ENCODE assay signal across 24 cellular contexts in the genomic region with DNA sequence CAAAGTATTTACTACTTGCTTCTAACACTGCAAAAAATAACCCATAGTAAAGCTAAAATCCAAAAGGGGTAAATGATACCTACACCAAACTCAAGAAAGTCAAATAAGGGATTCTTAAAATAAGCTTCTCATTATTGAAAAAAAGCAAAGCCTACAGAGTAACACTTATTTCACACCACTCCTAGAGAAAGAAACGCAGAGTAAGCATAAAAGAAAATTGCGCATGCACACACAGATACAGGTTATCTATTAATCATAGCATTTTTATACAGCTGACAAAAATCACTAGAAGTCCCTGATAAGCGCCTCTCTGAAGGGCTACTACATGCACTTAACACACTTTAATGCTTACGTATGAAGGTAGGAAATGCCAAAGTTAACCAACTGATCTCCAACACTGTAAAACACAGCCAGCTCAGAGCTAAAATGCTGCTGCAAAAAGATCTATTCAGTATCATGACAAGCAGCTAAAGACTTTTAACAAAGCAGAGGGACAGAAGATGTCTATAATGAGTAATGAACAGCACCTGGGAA.
"Had no signal": no experiment of that assay in that cellular context is flagged by ENCODE, and none has a peak within 500 bp of the region (broad histone marks: within the 10 kb centered on the region; RNA-seq: fewer than 3 reads in every experiment).

No MANE protein-coding gene starts in this region.

- H3K27ac Mint-ChIP-seq: activated CD4-positive, alpha-beta memory T cell treated with anti-CD3 and anti-CD28 coated beads, Interleukin-2, amount 10 ng/mL, durations not matched to agents 7 days and 5 days; activated CD8-positive, alpha-beta memory T cell treated with anti-CD3 and anti-CD28 coated beads, Interleukin-2, amount 10 ng/mL, durations not matched to agents 7 days and 5 days; activated naive CD4-positive, alpha-beta T cell treated with anti-CD3 and anti-CD28 coated beads, Interleukin-2, amount 10 ng/mL, durations not matched to agents 7 days and 5 days; activated naive CD8-positive, alpha-beta T cell treated with anti-CD3 and anti-CD28 coated beads, Interleukin-2, amount 50 U/mL, for 24 hours; activated T-cell treated with anti-CD3 and anti-CD28 coated beads, Interleukin-2, amount 50 U/mL, for 24 hours; natural killer cell treated with Interleukin-12 subunit alpha and Interleukin-12 subunit beta and Interleukin-15 and Interleukin-18, amount 100 ng/mL, for 72 hours had no signal

- H3K27me3 ChIP-seq: brain microvascular endothelial cell, colonic mucosa, tibial artery, vagina had no signal

- H3K36me3 Mint-ChIP-seq: activated CD8-positive, alpha-beta memory T cell treated with anti-CD3 and anti-CD28 coated beads, Interleukin-2, amount 10 ng/mL, durations not matched to agents 7 days and 5 days; activated naive CD4-positive, alpha-beta T cell treated with anti-CD3 and anti-CD28 coated beads, Interleukin-2, amount 10 ng/mL, durations not matched to agents 7 days and 5 days; natural killer cell treated with Interleukin-12 subunit alpha and Interleukin-12 subunit beta and Interleukin-15 and Interleukin-18, amount 100 ng/mL, for 72 hours had no signal

- H3K27ac ChIP-seq: brain microvascular endothelial cell, colonic mucosa had no signal

- H3K36me3 ChIP-seq: brain microvascular endothelial cell, colonic mucosa, tibial artery, vagina had no signal

- DNase-seq: activated CD4-positive, alpha-beta memory T cell treated with anti-CD3 and anti-CD28 coated beads, Interleukin-2, amount 10 ng/mL, durations not matched to agents 7 days and 5 days; activated CD4-positive, alpha-beta T cell treated with anti-CD3 and anti-CD28 coated beads for 48 hours; activated CD4-positive, CD25-positive, alpha-beta regulatory T cell; activated CD8-positive, alpha-beta memory T cell treated with anti-CD3 and anti-CD28 coated beads, Interleukin-2, amount 10 ng/mL, durations not matched to agents 7 days and 5 days; activated naive CD4-positive, alpha-beta T cell treated with anti-CD3 and anti-CD28 coated beads, Interleukin-2, amount 10 ng/mL, durations not matched to agents 7 days and 5 days; activated naive CD8-positive, alpha-beta T cell treated with anti-CD3 and anti-CD28 coated beads, Interleukin-2, amount 50 U/mL, for 24 hours; activated T-cell treated with anti-CD3 and anti-CD28 coated beads, Interleukin-2, amount 50 U/mL, for 24 hours; anterior cingulate cortex; brain microvascular endothelial cell; central memory CD4-positive, alpha-beta T cell; colonic mucosa; head of caudate nucleus; left ventricle myocardium superior; mesendoderm; retina; stimulated activated CD4-positive, alpha-beta T cell treated with anti-CD3 and anti-CD28 coated beads, Interleukin-12 subunit alpha, Interleukin-12 subunit beta, amount 100 ng/mL, for 4 hours; stimulated activated CD4-positive, alpha-beta T cell treated with anti-CD3 and anti-CD28 coated beads, Interleukin-1b, Interleukin-23, amount 100 ng/mL, for 48 hours; stimulated activated CD8-positive, alpha-beta memory T cell treated with anti-CD3 and anti-CD28 coated beads, Interleukin-4, amount 100 ng/mL, for 48 hours; stimulated activated naive CD4-positive, alpha-beta T cell; T-helper 1 cell; T1000; tibial artery had no signal

- H3K9me3 Mint-ChIP-seq: activated CD4-positive, alpha-beta memory T cell treated with anti-CD3 and anti-CD28 coated beads, Interleukin-2, amount 10 ng/mL, durations not matched to agents 7 days and 5 days; activated naive CD4-positive, alpha-beta T cell treated with anti-CD3 and anti-CD28 coated beads, Interleukin-2, amount 10 ng/mL, durations not matched to agents 7 days and 5 days; activated naive CD8-positive, alpha-beta T cell treated with anti-CD3 and anti-CD28 coated beads, Interleukin-2, amount 50 U/mL, for 24 hours; activated T-cell treated with anti-CD3 and anti-CD28 coated beads, Interleukin-2, amount 50 U/mL, for 24 hours; natural killer cell treated with Interleukin-12 subunit alpha and Interleukin-12 subunit beta and Interleukin-15 and Interleukin-18, amount 100 ng/mL, for 72 hours had no signal

- H3K4me1 ChIP-seq: colonic mucosa had no signal

- H3K4me3 ChIP-seq: colonic mucosa, tibial artery, vagina had no signal

- H3K4me3 Mint-ChIP-seq: activated CD4-positive, alpha-beta memory T cell treated with anti-CD3 and anti-CD28 coated beads, Interleukin-2, amount 10 ng/mL, durations not matched to agents 7 days and 5 days; activated CD8-positive, alpha-beta memory T cell treated with anti-CD3 and anti-CD28 coated beads, Interleukin-2, amount 10 ng/mL, durations not matched to agents 7 days and 5 days; activated naive CD4-positive, alpha-beta T cell treated with anti-CD3 and anti-CD28 coated beads, Interleukin-2, amount 10 ng/mL, durations not matched to agents 7 days and 5 days; activated naive CD8-positive, alpha-beta T cell treated with anti-CD3 and anti-CD28 coated beads, Interleukin-2, amount 50 U/mL, for 24 hours; activated T-cell treated with anti-CD3 and anti-CD28 coated beads, Interleukin-2, amount 50 U/mL, for 24 hours; natural killer cell treated with Interleukin-12 subunit alpha and Interleukin-12 subunit beta and Interleukin-15 and Interleukin-18, amount 100 ng/mL, for 72 hours had no signal

- H3K4me1 Mint-ChIP-seq: activated CD4-positive, alpha-beta memory T cell treated with anti-CD3 and anti-CD28 coated beads, Interleukin-2, amount 10 ng/mL, durations not matched to agents 7 days and 5 days; activated CD8-positive, alpha-beta memory T cell treated with anti-CD3 and anti-CD28 coated beads, Interleukin-2, amount 10 ng/mL, durations not matched to agents 7 days and 5 days; activated naive CD4-positive, alpha-beta T cell treated with anti-CD3 and anti-CD28 coated beads, Interleukin-2, amount 10 ng/mL, durations not matched to agents 7 days and 5 days had no signal

- ATAC-seq: activated CD8-positive, alpha-beta memory T cell treated with anti-CD3 and anti-CD28 coated beads, Interleukin-2, amount 10 ng/mL, durations not matched to agents 7 days and 5 days; activated naive CD8-positive, alpha-beta T cell treated with anti-CD3 and anti-CD28 coated beads, Interleukin-2, amount 50 U/mL, for 24 hours; left ventricle myocardium superior; natural killer cell treated with Interleukin-12 subunit alpha and Interleukin-12 subunit beta and Interleukin-15 and Interleukin-18, amount 100 ng/mL, for 72 hours had no signal

- H3K9me3 ChIP-seq: colonic mucosa, tibial artery, vagina had no signal
